15 cellular contexts compared by ENCODE assay signal in the genomic region with DNA sequence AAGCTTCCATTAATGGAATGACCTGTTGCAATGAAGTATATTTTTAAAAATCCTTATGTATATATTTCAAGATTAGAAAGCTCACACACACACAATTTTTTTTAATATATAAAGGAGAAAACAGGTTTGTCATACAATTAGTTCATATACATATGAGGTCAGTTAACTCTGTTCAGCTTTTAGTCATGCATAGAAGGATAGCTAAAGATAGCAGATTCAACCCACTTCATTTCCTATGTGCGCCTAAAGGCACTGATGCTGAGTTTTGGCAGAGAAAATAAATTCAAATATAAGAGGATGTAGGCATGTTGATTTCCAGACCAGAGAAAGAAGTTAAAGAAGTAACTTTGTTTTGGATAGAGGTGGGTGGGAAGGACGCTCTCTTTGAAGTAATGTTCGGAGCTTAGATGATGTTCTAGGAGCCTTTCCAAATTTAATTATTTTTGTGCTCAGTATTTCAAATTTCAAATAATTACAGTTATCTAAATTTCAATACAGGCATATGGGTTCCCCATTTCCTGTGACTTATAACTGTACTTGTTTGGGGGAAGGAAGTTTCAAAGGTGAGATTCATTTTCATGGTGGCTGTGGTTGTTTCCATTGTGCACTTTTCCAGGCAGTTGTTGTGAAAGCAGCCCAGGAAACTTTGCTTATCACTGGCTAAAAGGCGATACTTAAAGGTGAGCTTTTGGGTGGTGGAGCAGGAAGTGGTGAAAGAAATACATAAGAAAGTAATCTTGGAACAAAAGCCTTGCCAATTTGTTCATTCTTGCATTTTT.
"Had no signal": no experiment of that assay in that cellular context is flagged by ENCODE, and none has a peak within 500 bp of the region (broad histone marks: within the 10 kb centered on the region; RNA-seq: fewer than 3 reads in every experiment).

No MANE protein-coding gene starts in this region.

- H3K9me3 ChIP-seq: adrenal gland, suprapubic skin had no signal

- H2AFZ ChIP-seq: parathyroid adenoma had no signal

- H3K27me3 Mint-ChIP-seq: type B pancreatic cell had no signal

- H3K27me3 ChIP-seq: adrenal gland had no signal

- H3K4me3 Mint-ChIP-seq: activated T-helper 17 cell treated with anti-CD3 and anti-CD28 coated beads, Interleukin-2, amount 50 U/mL, for 72 hours; type B pancreatic cell had no signal

- DNase-seq: activated CD4-positive, alpha-beta T cell treated with anti-CD3 and anti-CD28 coated beads for 4 hours; activated naive CD4-positive, alpha-beta T cell treated with anti-CD3 and anti-CD28 coated beads, Interleukin-2, amount 50 U/mL, for 16 hours; adrenal gland; central memory CD4-positive, alpha-beta T cell; hippocampal formation; left ventricle myocardium superior; mesenchymal stem cell; stimulated activated CD4-positive, alpha-beta T cell treated with anti-CD3 and anti-CD28 coated beads, Interleukin-2, amount 100 ng/mL, for 48 hours; stimulated activated naive CD8-positive, alpha-beta T cell treated with anti-CD3 and anti-CD28 coated beads, Interleukin-15, Interleukin-2, amounts not matched to agents 100 U/mL and 50 U/mL, for 24 hours; T1000 had no signal

- H3K36me3 Mint-ChIP-seq: type B pancreatic cell had no signal

- H3K9me3 Mint-ChIP-seq: activated T-helper 17 cell treated with anti-CD3 and anti-CD28 coated beads, Interleukin-2, amount 50 U/mL, for 72 hours; type B pancreatic cell had no signal

- H3K27ac ChIP-seq: adrenal gland, parathyroid adenoma, suprapubic skin had no signal

- H3K9ac ChIP-seq: parathyroid adenoma had no signal

- H3K4me1 ChIP-seq: adrenal gland, parathyroid adenoma, suprapubic skin had no signal

- H3K27ac Mint-ChIP-seq: activated T-helper 17 cell treated with anti-CD3 and anti-CD28 coated beads, Interleukin-2, amount 50 U/mL, for 72 hours; type B pancreatic cell had no signal

- H3K4me1 Mint-ChIP-seq: activated T-helper 17 cell treated with anti-CD3 and anti-CD28 coated beads, Interleukin-2, amount 50 U/mL, for 72 hours had no signal

- H3K79me2 ChIP-seq: parathyroid adenoma had no signal

- ATAC-seq: activated T-helper 17 cell treated with anti-CD3 and anti-CD28 coated beads, Interleukin-2, amount 50 U/mL, for 72 hours; esophagus mucosa; left ventricle myocardium superior; stimulated activated naive CD8-positive, alpha-beta T cell treated with anti-CD3 and anti-CD28 coated beads, Interleukin-15, Interleukin-2, amounts not matched to agents 100 U/mL and 50 U/mL, for 24 hours had no signal

- H3K4me3 ChIP-seq: adrenal gland, suprapubic skin had no signal

- H3K36me3 ChIP-seq: adrenal gland, suprapubic skin had no signal
